In genomic region chr10:102775201-102775972, GRCh38 we compare ENCODE assay signal across 9 cellular contexts. TPM values are rescaled to one million over a fixed set of nuclear protein-coding genes. Genes with fewer than 3 reads are reported as not detected.
DNase-seq lines count a peak whose midpoint lies in the region; ATAC-seq and TF ChIP-seq lines count a peak whose summit lies in the region.
"Had no signal": no experiment of that assay in that cellular context is flagged by ENCODE, and none has a peak within 500 bp of the region (broad histone marks: within the 10 kb centered on the region; RNA-seq: fewer than 3 reads in every experiment).

No MANE protein-coding gene starts in this region.

- in situ Hi-C loops in mammary epithelial cell (cut with MboI; ENCODE audit: low sequenced_read_pairs in 2 of 2) = no loop called here

- peaks cover 32% of the 10 kb centered on the region for H3K36me3 Mint-ChIP-seq in MCF 10A (ENCODE audit: insufficient read depth, unreplicated experiment)
- peaks cover 4 to 25% (median 9%) of the 10 kb centered on the region in 3 donors for H3K36me3 Mint-ChIP-seq in naive thymus-derived CD8-positive, alpha-beta T cell

- TF ChIP-seq POLR2A in uterus (IDR thresholded peaks at IDR 0.05) = no peak

- H2AFZ ChIP-seq in mammary epithelial cell (ENCODE audit: low read depth, low read length) = no peak overlapping the region

- no peaks in the 10 kb centered on the region for H3K9me3 Mint-ChIP-seq in MCF 10A (ENCODE audit: unreplicated experiment)
- no peaks in the 10 kb centered on the region for H3K9me3 Mint-ChIP-seq in naive thymus-derived CD8-positive, alpha-beta T cell

- no peak overlapping the region for H3K9ac ChIP-seq in mammary epithelial cell (ENCODE audit: insufficient read depth, low read length)

- intact Hi-C loops in MCF 10A (cut with micrococcal nuclease) = no loop called here
- intact Hi-C loops in mammary epithelial cell (cut with micrococcal nuclease) = no loop called here
- intact Hi-C loops in uterus (cut with DNase I; ENCODE audit: low total_unique reads) = no loop called here

- ATAC-seq in naive thymus-derived CD8-positive, alpha-beta T cell = no peak
- ATAC-seq in HG02938 (IDR thresholded peaks at IDR 0.05; ENCODE audit: unreplicated experiment) = no peak

- dilution Hi-C loops in mammary epithelial cell (cut with HindIII; ENCODE audit: low sequenced_read_pairs) = no loop called here

- H3K4me3 ChIP-seq in mammary epithelial cell (replicated peaks in 1 of 3; ENCODE audit: insufficient read depth in 1 of 3, low read depth in 2 of 3, low read length in 3 of 3) = no peak overlapping the region
- H3K4me3 ChIP-seq in uterus = peak overlapping the region; percentile 23 to 39

- H3K27me3 ChIP-seq in mammary epithelial cell (ENCODE audit: insufficient read depth, low read length) (no peaks in the 10 kb centered on the region), uterus (no peaks in the 10 kb centered on the region)

- H3K4me2 ChIP-seq in mammary epithelial cell (ENCODE audit: insufficient read depth, low read depth, low read length) = no peak overlapping the region

- peak overlapping the region; percentile 46 for H3K27ac Mint-ChIP-seq in MCF 10A (ENCODE audit: low read depth, unreplicated experiment)
- peak overlapping the region; percentile 6 to 95 (median 88) for H3K27ac Mint-ChIP-seq in naive thymus-derived CD8-positive, alpha-beta T cell

- H3K9me3 ChIP-seq in mammary epithelial cell (replicated peaks; ENCODE audit: insufficient read depth, low read length) (no peaks in the 10 kb centered on the region), uterus (no peaks in the 10 kb centered on the region)

- TF ChIP-seq CTCF in MCF 10A (IDR thresholded peaks at IDR 0.05; ENCODE audit: unreplicated experiment) (no peak), mammary epithelial cell (conservative IDR thresholded peaks at IDR 0.05 in 1 of 2, IDR thresholded peaks at IDR 0.05 in 1 of 2; ENCODE audit: extremely low read depth in 1 of 2, insufficient read depth in 1 of 2, low read depth in 1 of 2, low read length in 2 of 2) (no peak), uterus (IDR thresholded peaks at IDR 0.05) (no peak)

- peaks cover 45% of the 10 kb centered on the region for H3K4me1 Mint-ChIP-seq in MCF 10A (ENCODE audit: insufficient read depth, unreplicated experiment)
- H3K4me1 Mint-ChIP-seq in naive thymus-derived CD8-positive, alpha-beta T cell = peaks cover 30 to 84% (median 61%) of the 10 kb centered on the region in 4 donors

- no TSS peak for BruUV-seq in MCF 10A (replicated peaks; lab: Mats Ljungman, UMichigan)
- BruUV-seq in mammary epithelial cell (replicated peaks; lab: Mats Ljungman, UMichigan) = no TSS peak

- H3K27ac ChIP-seq in mammary epithelial cell (ENCODE audit: insufficient read depth, low read depth, low read length) (no peak overlapping the region), uterus (peak overlapping the region; percentile 89 to 96)

- H4K20me1 ChIP-seq in mammary epithelial cell (ENCODE audit: insufficient read depth, low read length) = peaks cover 3% of the 10 kb centered on the region

- POLR2A ChIA-PET in MCF 10A (lab: Yijun Ruan, JAX) = interaction anchor here (0.6 to 11.0 kb wide), 7 partner anchors 11 to 61 kb away, joined by 4 to 120 read pairs (median 8); partner anchors contain the start of genes ARL3, SFXN2 and WBP1L
- POLR2A ChIA-PET in naive thymus-derived CD8-positive, alpha-beta T cell (lab: Charles Lee) = interaction anchor here (1.2 to 1.7 kb wide), 4 partner anchors 21 to 61 kb away, joined by 3 to 7 read pairs (median 4); partner anchors contain the start of genes ARL3, SFXN2 and WBP1L

- no peaks in the 10 kb centered on the region for H3K36me3 ChIP-seq in mammary epithelial cell (ENCODE audit: insufficient read depth, low read length)
- no peaks in the 10 kb centered on the region for H3K36me3 ChIP-seq in uterus

- peak overlapping the region; percentile 19 for H3K4me3 Mint-ChIP-seq in MCF 10A (ENCODE audit: unreplicated experiment)
- peak overlapping the region; percentile 23 to 80 (median 62) for H3K4me3 Mint-ChIP-seq in naive thymus-derived CD8-positive, alpha-beta T cell

- WGBS in mammary epithelial cell (ENCODE audit: low coverage, missing lambda C conversion rate) = 85% methylated on average over 16 of the region's 16 CpGs

- CTCF ChIA-PET in MCF 10A (lab: Yijun Ruan, JAX) = interaction anchor here (0.7 to 5.2 kb wide), 5 partner anchors 8 to 127 kb away, joined by 3 to 68 read pairs (median 4); no protein-coding TSS in a partner anchor
- CTCF ChIA-PET in mammary epithelial cell (lab: Charles Lee; ENCODE audit: low non-redundant PET) = no interaction called here

- peaks cover 17% of the 10 kb centered on the region for H3K79me2 ChIP-seq in mammary epithelial cell (ENCODE audit: insufficient read depth, low read length)

- H3K27me3 Mint-ChIP-seq in MCF 10A (ENCODE audit: insufficient read depth, unreplicated experiment) = no peaks in the 10 kb centered on the region
- no peaks in the 10 kb centered on the region for H3K27me3 Mint-ChIP-seq in naive thymus-derived CD8-positive, alpha-beta T cell
- H3K27me3 Mint-ChIP-seq: activated CD4-positive, alpha-beta T cell treated with anti-CD3 and anti-CD28 coated beads for 36 hours had no signal

- DNase-seq in MCF 10A (ENCODE audit: unreplicated experiment) (no peak), mammary epithelial cell (no peak), fibroblast of gingiva (ENCODE audit: low read depth) (peak; percentile 79), uterus (peak; percentile 75), iPS-NIHi7 (ENCODE audit: extremely low spot score) (no peak)
- DNase-seq in naive thymus-derived CD8-positive, alpha-beta T cell = peak in 1 of 10 donors; percentile 14
- no peak for DNase-seq in activated CD4-positive, CD25-positive, alpha-beta regulatory T cell (lab: John Stamatoyannopoulos, UW)

- H3K4me1 ChIP-seq in mammary epithelial cell (ENCODE audit: insufficient read depth, low read length) (peaks cover 45% of the 10 kb centered on the region), uterus (peaks cover 29 to 30% of the 10 kb centered on the region in 2 donors)

RNA-seq across cellular contexts. Expression of gene WBP1L, which starts 31.6 kb away (rescaled TPM):
- total RNA-seq in MCF 10A (2022) (19.8 and 24.8 TPM in 2 replicates), mammary epithelial cell (10 to 100 TPM; 18.4 to 48.2 TPM), uterus (10 to 100 TPM; 27.4 to 79.2 (median 55.3) TPM)
- 20.7 TPM for polyA plus RNA-seq in mammary epithelial cell
- 24.7 TPM for polyA minus RNA-seq in mammary epithelial cell
- total RNA-seq in naive thymus-derived CD8-positive, alpha-beta T cell = 10 to 100 TPM; 32.6 to 35.6 TPM
- polyA plus RNA-seq in naive thymus-derived CD8-positive, alpha-beta T cell = 10 to 100 TPM; 22.6 to 28.2 (median 24.1) TPM

Comparison
In these comparisons a context has a peak if more than half of its experiments do, and no peak if none do; other contexts are left out.
1. DNase-seq: peak in fibroblast of gingiva (single experiment) and uterus (2 of 2); none in MCF 10A (single experiment), mammary epithelial cell (single experiment), iPS-NIHi7 (single experiment) and activated CD4-positive, CD25-positive, alpha-beta regulatory T cell (0 of 4).
2. H3K4me3 ChIP-seq: peak in uterus (2 of 2); none in mammary epithelial cell (0 of 3).